9 cellular contexts compared by ENCODE assay signal in genomic region chr2:20212459-20212870, GRCh38. TPM values are rescaled to one million over a fixed set of nuclear protein-coding genes. Genes with fewer than 3 reads are reported as not detected.
DNase-seq lines count a peak whose midpoint lies in the region; ATAC-seq and TF ChIP-seq lines count a peak whose summit lies in the region.
"Had no signal": no experiment of that assay in that cellular context is flagged by ENCODE, and none has a peak within 500 bp of the region (broad histone marks: within the 10 kb centered on the region; RNA-seq: fewer than 3 reads in every experiment).

No MANE protein-coding gene starts in this region.

- no peaks in the 10 kb centered on the region for H3K36me3 Mint-ChIP-seq in activated naive CD4-positive, alpha-beta T cell treated with anti-CD3 and anti-CD28 coated beads, Interleukin-2, amount 10 ng/mL, durations not matched to agents 7 days and 5 days
- H3K36me3 Mint-ChIP-seq in CD14-positive monocyte: no peaks in the 10 kb centered on the region

- H3K79me2 ChIP-seq in osteoblast (ENCODE audit: insufficient read depth, low read length): no peaks in the 10 kb centered on the region

- peaks cover 7 to 44% of the 10 kb centered on the region in 2 donors for H3K4me1 ChIP-seq in breast epithelium
- peaks cover 3% of the 10 kb centered on the region for H3K4me1 ChIP-seq in osteoblast (ENCODE audit: insufficient read depth, low read length)

- H3K27ac ChIP-seq in breast epithelium (peak overlapping the region; percentile 92 to 94), osteoblast (ENCODE audit: low read depth, low read length) (no peak overlapping the region)

- ATAC-seq in GM18519 (IDR thresholded peaks at IDR 0.05; ENCODE audit: low FRiP score, unreplicated experiment): peak; percentile 84
- ATAC-seq in HG03432 (IDR thresholded peaks at IDR 0.05; ENCODE audit: unreplicated experiment): peak; percentile 55
- ATAC-seq in GM19395 (IDR thresholded peaks at IDR 0.05; ENCODE audit: unreplicated experiment): no peak

- peak in 1 of 2 donors; percentile 89 for DNase-seq in breast epithelium (ENCODE audit: low spot score in 2 of 2)
- DNase-seq in osteoblast (ENCODE audit: insufficient read length, low spot score, missing footprints): peak; percentile 85
- DNase-seq in activated naive CD4-positive, alpha-beta T cell treated with anti-CD3 and anti-CD28 coated beads, Interleukin-2, amount 10 ng/mL, durations not matched to agents 7 days and 5 days: no peak
- no peak for DNase-seq in CD14-positive monocyte (ENCODE audit: low spot score)
- DNase-seq in GM10248 (ENCODE audit: extremely low spot score): no peak
- DNase-seq: NCI-H1105 treated with DMSO at 0.1 percent for 48 hours had no signal

- no peak overlapping the region for H3K4me2 ChIP-seq in osteoblast (ENCODE audit: insufficient read depth, low read length)

- no peak for TF ChIP-seq POLR2A in breast epithelium (IDR thresholded peaks at IDR 0.05)

- no peaks in the 10 kb centered on the region for H3K27me3 ChIP-seq in breast epithelium
- H3K27me3 ChIP-seq in osteoblast (ENCODE audit: insufficient read depth, low read length): no peaks in the 10 kb centered on the region

- H3K9me3 ChIP-seq in breast epithelium: no peaks in the 10 kb centered on the region
- H3K9me3 ChIP-seq in osteoblast (ENCODE audit: low read depth, low read length): no peaks in the 10 kb centered on the region

- H3K36me3 ChIP-seq in breast epithelium (no peaks in the 10 kb centered on the region), osteoblast (ENCODE audit: insufficient read depth, low read length) (no peaks in the 10 kb centered on the region)

- CTCF ChIA-PET in activated naive CD4-positive, alpha-beta T cell treated with anti-CD3 and anti-CD28 coated beads, Interleukin-2, amount 10 ng/mL, durations not matched to agents 7 days and 5 days (lab: Charles Lee): no interaction called here
- CTCF ChIA-PET in GM10248 (lab: Yijun Ruan, JAX): interaction anchor here (1.9 to 5.4 kb wide), 3 partner anchors 10 to 77 kb away, joined by 4 to 33 read pairs (median 13); partner anchors contain the start of gene SDC1

- no peak overlapping the region for H2AFZ ChIP-seq in osteoblast (ENCODE audit: low read length)

- H3K4me3 ChIP-seq in breast epithelium (peak overlapping the region in 1 of 3 donors; percentile 29), osteoblast (ENCODE audit: insufficient read depth, low read length) (no peak overlapping the region)

- intact Hi-C loops in breast epithelium (cut with DNase I; ENCODE audit: low total_unique reads) (no loop called here), CD14-positive monocyte (cut with micrococcal nuclease) (no loop called here)

- peaks cover 34% of the 10 kb centered on the region for H3K27me3 Mint-ChIP-seq in activated naive CD4-positive, alpha-beta T cell treated with anti-CD3 and anti-CD28 coated beads, Interleukin-2, amount 10 ng/mL, durations not matched to agents 7 days and 5 days
- H3K27me3 Mint-ChIP-seq in CD14-positive monocyte (ENCODE audit: low read depth in 3 of 3): peaks cover 0 to 4% (median 4%) of the 10 kb centered on the region in 3 donors

- POLR2A ChIA-PET in GM10248 (lab: Yijun Ruan, JAX): no interaction called here

- H3K9me3 Mint-ChIP-seq in activated naive CD4-positive, alpha-beta T cell treated with anti-CD3 and anti-CD28 coated beads, Interleukin-2, amount 10 ng/mL, durations not matched to agents 7 days and 5 days: no peaks in the 10 kb centered on the region
- H3K9me3 Mint-ChIP-seq in CD14-positive monocyte: peaks cover 0 to 1% (median 0%) of the 10 kb centered on the region in 7 donors

- no peak overlapping the region for H3K27ac Mint-ChIP-seq in activated naive CD4-positive, alpha-beta T cell treated with anti-CD3 and anti-CD28 coated beads, Interleukin-2, amount 10 ng/mL, durations not matched to agents 7 days and 5 days
- H3K27ac Mint-ChIP-seq in CD14-positive monocyte: no peak overlapping the region

- TF ChIP-seq CTCF in breast epithelium (IDR thresholded peaks at IDR 0.05) (no peak), osteoblast (IDR thresholded peaks at IDR 0.05; ENCODE audit: extremely low read depth, low read depth, low read length) (no peak), CD14-positive monocyte (IDR thresholded peaks at IDR 0.05) (no peak), GM10248 (IDR thresholded peaks at IDR 0.05; ENCODE audit: control extremely low read depth, extremely low read depth, low read depth, missing control alignments) (no peak)

- no peaks in the 10 kb centered on the region for H3K4me1 Mint-ChIP-seq in activated naive CD4-positive, alpha-beta T cell treated with anti-CD3 and anti-CD28 coated beads, Interleukin-2, amount 10 ng/mL, durations not matched to agents 7 days and 5 days
- no peaks in the 10 kb centered on the region for H3K4me1 Mint-ChIP-seq in CD14-positive monocyte

- H4K20me1 ChIP-seq in osteoblast (ENCODE audit: insufficient read depth, low read length): no peaks in the 10 kb centered on the region

- H3K4me3 Mint-ChIP-seq in activated naive CD4-positive, alpha-beta T cell treated with anti-CD3 and anti-CD28 coated beads, Interleukin-2, amount 10 ng/mL, durations not matched to agents 7 days and 5 days: no peak overlapping the region
- no peak overlapping the region for H3K4me3 Mint-ChIP-seq in CD14-positive monocyte

RNA-seq across cellular contexts. Expression of gene SDC1, which starts 12.5 kb away (rescaled TPM):
- total RNA-seq in breast epithelium: 10 to 100 TPM in 2 of 3 donors, 1 to 10 TPM in 1; 2.6 to 51.8 (median 38.7) TPM
- total RNA-seq in osteoblast: 7.6 and 11.8 TPM in 2 replicates
- not detected for polyA plus RNA-seq in CD14-positive monocyte
